Comparison of ENCODE assay signal across 20 cellular contexts in the genomic region with DNA sequence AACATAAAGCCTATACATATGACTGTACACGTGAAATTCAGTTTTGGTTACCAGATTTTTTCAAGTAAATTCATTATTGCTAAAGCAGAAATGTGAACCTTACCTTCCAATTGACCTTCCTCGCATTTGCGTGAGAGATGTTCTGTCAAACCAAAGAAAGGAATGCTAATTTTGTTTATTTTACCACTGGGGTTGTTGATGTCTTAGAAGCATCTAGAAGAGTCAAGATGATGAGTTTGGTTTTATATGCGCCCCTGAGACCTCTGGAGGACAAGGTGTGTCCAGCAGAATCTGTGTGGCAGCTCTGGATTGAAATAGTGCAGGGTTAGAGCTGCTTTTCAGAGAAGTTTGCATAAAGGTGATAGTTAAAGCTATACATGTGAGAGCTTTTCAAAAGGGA. TPM values are rescaled to one million over a fixed set of nuclear protein-coding genes. Genes with fewer than 3 reads are reported as not detected.
DNase-seq lines count a peak whose midpoint lies in the region; TF ChIP-seq lines count a peak whose summit lies in the region.
"Had no signal": no experiment of that assay in that cellular context is flagged by ENCODE, and none has a peak within 500 bp of the region (broad histone marks: within the 10 kb centered on the region; RNA-seq: fewer than 3 reads in every experiment).

No MANE protein-coding gene starts in this region.

- dilution Hi-C loops in mammary epithelial cell (cut with HindIII; ENCODE audit: low sequenced_read_pairs), result no loop called here

- no peaks in the 10 kb centered on the region for H3K9me3 Mint-ChIP-seq in T-helper 2 cell treated with Interferon-gamma antibody and Interleukin-4, amounts not matched to agents 5 μg/mL and 100 μg/mL, for 36 hours
- H3K9me3 Mint-ChIP-seq: activated CD8-positive, alpha-beta T cell treated with anti-CD3 and anti-CD28 coated beads for 36 hours; activated naive CD8-positive, alpha-beta T cell treated with anti-CD3 and anti-CD28 coated beads for 36 hours; type B pancreatic cell had no signal

- peak overlapping the region; percentile 13 for H3K4me2 ChIP-seq in mammary epithelial cell (ENCODE audit: insufficient read depth, low read depth, low read length)
- H3K4me2 ChIP-seq: A549, BLaER1 had no signal

- no peaks in the 10 kb centered on the region for H3K36me3 ChIP-seq in mammary epithelial cell (ENCODE audit: insufficient read depth, low read length)
- H3K36me3 ChIP-seq in breast epithelium, result no peaks in the 10 kb centered on the region
- peaks cover 0 to 3% of the 10 kb centered on the region in 2 donors for H3K36me3 ChIP-seq in adrenal gland (replicated peaks in 1 of 2)
- H3K36me3 ChIP-seq in tibial artery, result peaks cover 0 to 32% (median 0%) of the 10 kb centered on the region in 3 donors
- H3K36me3 ChIP-seq in prostate gland, result no peaks in the 10 kb centered on the region
- H3K36me3 ChIP-seq: SJCRH30 had no signal

- intact Hi-C loops in mammary epithelial cell (cut with micrococcal nuclease), result loop anchor here (5.0 kb wide), 1 partner anchor 48 kb away; the partner anchor contains the start of gene ZBTB40
- intact Hi-C loops in breast epithelium (cut with DNase I; ENCODE audit: low total_unique reads), result no loop called here
- intact Hi-C loops in adrenal gland (cut with DNase I), result loop anchor here in 1 of 2 donors (10.0 kb wide), 1 partner anchor 45 kb away; the partner anchor contains the start of gene ZBTB40
- intact Hi-C loops in tibial artery (cut with DNase I; ENCODE audit: low total_unique reads), result no loop called here
- intact Hi-C loops in prostate gland (cut with DNase I), result no loop called here

- TF ChIP-seq CTCF in mammary epithelial cell (conservative IDR thresholded peaks at IDR 0.05 in 1 of 2, IDR thresholded peaks at IDR 0.05 in 1 of 2; ENCODE audit: extremely low read depth in 1 of 2, insufficient read depth in 1 of 2, low read depth in 1 of 2, low read length in 2 of 2) (no peak), breast epithelium (IDR thresholded peaks at IDR 0.05) (no peak), adrenal gland (IDR thresholded peaks at IDR 0.05) (peak in 1 of 6 experiments; percentile 5), tibial artery (IDR thresholded peaks at IDR 0.05) (no peak), prostate gland (IDR thresholded peaks at IDR 0.05) (no peak)

- in situ Hi-C loops in mammary epithelial cell (cut with MboI; ENCODE audit: low sequenced_read_pairs in 2 of 2), result no loop called here

- H3K4me1 Mint-ChIP-seq in T-helper 2 cell treated with Interferon-gamma antibody and Interleukin-4, amounts not matched to agents 5 μg/mL and 100 μg/mL, for 36 hours (ENCODE audit: low read depth), result no peaks in the 10 kb centered on the region

- no peaks in the 10 kb centered on the region for H3K27me3 ChIP-seq in mammary epithelial cell (ENCODE audit: insufficient read depth, low read length)
- H3K27me3 ChIP-seq in breast epithelium, result no peaks in the 10 kb centered on the region
- no peaks in the 10 kb centered on the region for H3K27me3 ChIP-seq in adrenal gland
- H3K27me3 ChIP-seq in tibial artery, result no peaks in the 10 kb centered on the region
- H3K27me3 ChIP-seq in prostate gland (replicated peaks; ENCODE audit: insufficient read depth), result no peaks in the 10 kb centered on the region
- H3K27me3 ChIP-seq: BLaER1, sigmoid colon, SJCRH30 had no signal

- 89% methylated on average over 4 of the region's 4 CpGs for WGBS in mammary epithelial cell (ENCODE audit: low coverage, missing lambda C conversion rate)
- WGBS in adrenal gland, 4 donors, result 43 to 70% (median 68%) methylated on average over 4 of the region's 4 CpGs
- WGBS in prostate gland, result 65% methylated on average over 4 of the region's 4 CpGs

- H3K9me3 ChIP-seq in mammary epithelial cell (replicated peaks; ENCODE audit: insufficient read depth, low read length) (no peaks in the 10 kb centered on the region), breast epithelium (no peaks in the 10 kb centered on the region), adrenal gland (replicated peaks in 1 of 3) (no peaks in the 10 kb centered on the region), tibial artery (no peaks in the 10 kb centered on the region), prostate gland (no peaks in the 10 kb centered on the region)
- H3K9me3 ChIP-seq: A549, BLaER1, sigmoid colon, SJCRH30 had no signal

- no peak overlapping the region for H3K9ac ChIP-seq in mammary epithelial cell (ENCODE audit: insufficient read depth, low read length)
- H3K9ac ChIP-seq: BLaER1 had no signal

- DNase-seq in mammary epithelial cell (no peak), breast epithelium (ENCODE audit: low spot score in 2 of 2) (no peak), adrenal gland (no peak), iPS-NIHi11 (ENCODE audit: low spot score) (peak; percentile 14), tibial artery (no peak), NCI-H1694 (lab: John Stamatoyannopoulos, UW) (no peak), prostate gland (ENCODE audit: low spot score) (no peak)
- no peak for DNase-seq in T-helper 2 cell treated with Interferon-gamma antibody and Interleukin-4, amounts not matched to agents 5 μg/mL and 100 μg/mL, for 36 hours (ENCODE audit: low spot score)
- DNase-seq: activated CD4-positive, CD25-positive, alpha-beta regulatory T cell; activated naive CD8-positive, alpha-beta T cell treated with anti-CD3 and anti-CD28 coated beads for 36 hours; activated T-cell treated with anti-CD3 and anti-CD28 coated beads, Interleukin-2, amount 50 U/mL, for 1 hour; effector CD4-positive, alpha-beta T cell; sigmoid colon; stimulated activated naive CD4-positive, alpha-beta T cell treated with Interleukin-2 at 50 U/mL for 16 hours had no signal

- TF ChIP-seq POLR2A in breast epithelium (IDR thresholded peaks at IDR 0.05), result no peak
- TF ChIP-seq POLR2A in adrenal gland (IDR thresholded peaks at IDR 0.05), result no peak
- TF ChIP-seq POLR2A in prostate gland (IDR thresholded peaks at IDR 0.05), result no peak

- H2AFZ ChIP-seq in mammary epithelial cell (ENCODE audit: low read depth, low read length), result no peak overlapping the region

- CTCF ChIA-PET in mammary epithelial cell (lab: Charles Lee; ENCODE audit: low non-redundant PET), result no interaction called here

- BruUV-seq in mammary epithelial cell (replicated peaks; lab: Mats Ljungman, UMichigan), result no TSS peak

- H3K36me3 Mint-ChIP-seq in T-helper 2 cell treated with Interferon-gamma antibody and Interleukin-4, amounts not matched to agents 5 μg/mL and 100 μg/mL, for 36 hours (ENCODE audit: low read depth), result peaks cover 2% of the 10 kb centered on the region

- H4K20me1 ChIP-seq in mammary epithelial cell (ENCODE audit: insufficient read depth, low read length), result peaks cover 2% of the 10 kb centered on the region

- H3K27ac ChIP-seq in mammary epithelial cell (ENCODE audit: insufficient read depth, low read depth, low read length), result no peak overlapping the region
- no peak overlapping the region for H3K27ac ChIP-seq in breast epithelium
- H3K27ac ChIP-seq in adrenal gland, result peak overlapping the region in 4 of 5 donors; percentile 0 to 58 (median 26)
- H3K27ac ChIP-seq in tibial artery, result peak overlapping the region; percentile 56 to 75
- peak overlapping the region in 1 of 2 donors; percentile 12 for H3K27ac ChIP-seq in prostate gland
- H3K27ac ChIP-seq: A549, BLaER1, sigmoid colon had no signal

- no peaks in the 10 kb centered on the region for H3K79me2 ChIP-seq in mammary epithelial cell (ENCODE audit: insufficient read depth, low read length)

- H3K27ac Mint-ChIP-seq in T-helper 2 cell treated with Interferon-gamma antibody and Interleukin-4, amounts not matched to agents 5 μg/mL and 100 μg/mL, for 36 hours, result no peak overlapping the region
- H3K27ac Mint-ChIP-seq: activated CD8-positive, alpha-beta T cell treated with anti-CD3 and anti-CD28 coated beads for 36 hours; activated naive CD8-positive, alpha-beta T cell treated with anti-CD3 and anti-CD28 coated beads for 36 hours; type B pancreatic cell had no signal

- H3K4me3 Mint-ChIP-seq in T-helper 2 cell treated with Interferon-gamma antibody and Interleukin-4, amounts not matched to agents 5 μg/mL and 100 μg/mL, for 36 hours, result no peak overlapping the region
- H3K4me3 Mint-ChIP-seq: activated CD8-positive, alpha-beta T cell treated with anti-CD3 and anti-CD28 coated beads for 36 hours; activated naive CD8-positive, alpha-beta T cell treated with anti-CD3 and anti-CD28 coated beads for 36 hours; type B pancreatic cell had no signal

- H3K4me1 ChIP-seq in mammary epithelial cell (ENCODE audit: insufficient read depth, low read length), result peaks cover 13% of the 10 kb centered on the region
- no peaks in the 10 kb centered on the region for H3K4me1 ChIP-seq in breast epithelium
- H3K4me1 ChIP-seq in adrenal gland (replicated peaks in 1 of 2), result peaks cover 20 to 59% of the 10 kb centered on the region in 2 donors
- peaks cover 0 to 52% (median 25%) of the 10 kb centered on the region in 4 donors for H3K4me1 ChIP-seq in tibial artery
- H3K4me1 ChIP-seq in prostate gland (replicated peaks), result no peaks in the 10 kb centered on the region
- H3K4me1 ChIP-seq: A549 had no signal

- no peak overlapping the region for H3K4me3 ChIP-seq in mammary epithelial cell (replicated peaks in 1 of 3; ENCODE audit: insufficient read depth in 1 of 3, low read depth in 2 of 3, low read length in 3 of 3)
- no peak overlapping the region for H3K4me3 ChIP-seq in breast epithelium
- no peak overlapping the region for H3K4me3 ChIP-seq in adrenal gland
- no peak overlapping the region for H3K4me3 ChIP-seq in tibial artery
- H3K4me3 ChIP-seq in prostate gland, result no peak overlapping the region
- H3K4me3 ChIP-seq: A549, BLaER1, GM12878, sigmoid colon, SJCRH30 had no signal

- H3K27me3 Mint-ChIP-seq in T-helper 2 cell treated with Interferon-gamma antibody and Interleukin-4, amounts not matched to agents 5 μg/mL and 100 μg/mL, for 36 hours (ENCODE audit: low read depth), result no peaks in the 10 kb centered on the region
- H3K27me3 Mint-ChIP-seq: activated CD8-positive, alpha-beta T cell treated with anti-CD3 and anti-CD28 coated beads for 36 hours; activated naive CD8-positive, alpha-beta T cell treated with anti-CD3 and anti-CD28 coated beads for 36 hours; type B pancreatic cell had no signal

RNA-seq across cellular contexts. Expression of gene ZBTB40, which starts 48.4 kb away (rescaled TPM):
- total RNA-seq in mammary epithelial cell (10 to 100 TPM; 10.8 to 13.6 TPM), breast epithelium (10 to 100 TPM; 15.7 to 24.6 (median 22.0) TPM), adrenal gland (10 to 100 TPM; 18.4 to 45.7 (median 34.7) TPM), prostate gland (10 to 100 TPM; 18.2 to 26.3 TPM)
- polyA plus RNA-seq in mammary epithelial cell (3.2 TPM), adrenal gland (10 to 100 TPM; 17.1 to 22.4 (median 20.5) TPM)
- polyA minus RNA-seq in mammary epithelial cell, result 15.5 TPM

Comparison
In these comparisons a context has a peak if more than half of its experiments do, and no peak if none do; other contexts are left out.
1. H3K27ac ChIP-seq: peak in adrenal gland (4 of 5) and tibial artery (2 of 2); none in mammary epithelial cell (single experiment) and breast epithelium (0 of 2).